Comparison of ENCODE assay signal across 21 cellular contexts in the genomic region with DNA sequence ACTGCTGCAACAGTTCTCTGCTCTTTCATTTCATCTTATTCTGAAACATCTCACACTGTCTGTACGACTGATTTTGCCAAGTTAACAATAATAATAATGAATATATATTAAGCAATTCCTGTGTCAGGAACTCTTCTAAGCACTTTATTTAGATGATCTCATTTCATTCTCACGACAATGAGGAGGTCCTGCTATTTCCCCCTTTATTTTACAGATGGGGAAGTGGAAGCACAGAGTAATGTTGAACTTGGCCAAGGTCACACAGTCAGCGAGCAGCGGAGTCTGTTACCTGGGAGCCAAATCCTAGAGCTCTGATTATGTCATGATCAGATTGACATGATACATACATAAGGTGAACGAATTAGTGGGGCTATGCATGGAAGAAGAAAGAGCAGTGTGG. TPM values are rescaled to one million over a fixed set of nuclear protein-coding genes. Genes with fewer than 3 reads are reported as not detected.
"Had no signal": no experiment of that assay in that cellular context is flagged by ENCODE, and none has a peak within 500 bp of the region (broad histone marks: within the 10 kb centered on the region; RNA-seq: fewer than 3 reads in every experiment).

No MANE protein-coding gene starts in this region.

- H3K27ac ChIP-seq: colonic mucosa, dorsolateral prefrontal cortex, neutrophil, psoas muscle, stomach, thoracic aorta, transverse colon had no signal

- H3K9me3 ChIP-seq: colonic mucosa, heart left ventricle, neutrophil, psoas muscle, stomach, thoracic aorta, transverse colon had no signal

- H3K36me3 ChIP-seq: colonic mucosa, neutrophil, stomach, thoracic aorta, transverse colon had no signal

- DNase-seq: colonic mucosa; dorsolateral prefrontal cortex; effector CD8-positive, alpha-beta T cell; foreskin melanocyte; heart left ventricle; hypothalamus; kidney glomerular epithelial cell; mesendoderm; naive thymus-derived CD8-positive, alpha-beta T cell; psoas muscle; retina; stimulated activated CD4-positive, alpha-beta T cell treated with anti-CD3 and anti-CD28 coated beads, Interleukin-2, amount 100 ng/mL, for 24 hours; stimulated activated CD4-positive, alpha-beta T cell treated with anti-CD3 and anti-CD28 coated beads, Interleukin-4, amount 100 ng/mL, for 4 hours; stimulated activated naive CD4-positive, alpha-beta T cell; stomach; substantia nigra; transverse colon had no signal

- H3K4me3 ChIP-seq: colonic mucosa, heart left ventricle, psoas muscle, stomach, thoracic aorta, transverse colon had no signal

- ATAC-seq: naive thymus-derived CD8-positive, alpha-beta T cell; psoas muscle; sciatic nerve had no signal

- H3K4me1 ChIP-seq: colonic mucosa, psoas muscle, stomach, transverse colon had no signal

- H3K27me3 ChIP-seq: colonic mucosa, heart left ventricle, stomach, transverse colon had no signal

RNA-seq across cellular contexts. Expression of a gene that starts 5.8 kb away (rescaled TPM):
- polyA plus RNA-seq: naive thymus-derived CD8-positive, alpha-beta T cell; neural cell had no signal
